In genomic region chr2:28594029-28594368, GRCh38 we compare ENCODE assay signal across 10 cellular contexts.
DNase-seq lines count a peak whose midpoint lies in the region; ATAC-seq, FAIRE-seq and TF ChIP-seq lines count a peak whose summit lies in the region.
"Had no signal": no experiment of that assay in that cellular context is flagged by ENCODE, and none has a peak within 500 bp of the region (broad histone marks: within the 10 kb centered on the region; RNA-seq: fewer than 3 reads in every experiment).

No MANE protein-coding gene starts in this region.

- H3K79me2 ChIP-seq in osteoblast (ENCODE audit: insufficient read depth, low read length), result no peaks in the 10 kb centered on the region

- no peaks in the 10 kb centered on the region for H3K9me3 Mint-ChIP-seq in CD8-positive, alpha-beta T cell
- H3K9me3 Mint-ChIP-seq in progenitor cell of endocrine pancreas (ENCODE audit: low read depth), result no peaks in the 10 kb centered on the region

- no peaks in the 10 kb centered on the region for H3K36me3 ChIP-seq in CD8-positive, alpha-beta T cell (ENCODE audit: insufficient read depth, low read length)
- no peaks in the 10 kb centered on the region for H3K36me3 ChIP-seq in breast epithelium
- H3K36me3 ChIP-seq in osteoblast (ENCODE audit: insufficient read depth, low read length), result no peaks in the 10 kb centered on the region
- H3K36me3 ChIP-seq: MG63 had no signal

- peaks cover 7% of the 10 kb centered on the region for H3K27me3 Mint-ChIP-seq in CD8-positive, alpha-beta T cell (ENCODE audit: low read depth)
- peaks cover 3% of the 10 kb centered on the region for H3K27me3 Mint-ChIP-seq in progenitor cell of endocrine pancreas

- POLR2A ChIA-PET in CD8-positive, alpha-beta T cell (lab: Charles Lee), result interaction anchor here (0.7 to 2.4 kb wide), 6 partner anchors 27 to 391 kb away, joined by 3 to 22 read pairs (median 4); partner anchors contain the start of gene PPP1CB

- FAIRE-seq in GM12892 (lab: Jason Lieb, UNC), result no peak

- H3K4me1 ChIP-seq in CD8-positive, alpha-beta T cell (ENCODE audit: insufficient read depth, low read length), result peaks cover 14% of the 10 kb centered on the region
- peaks cover 0 to 6% of the 10 kb centered on the region in 2 donors for H3K4me1 ChIP-seq in breast epithelium
- peaks cover 12% of the 10 kb centered on the region for H3K4me1 ChIP-seq in osteoblast (ENCODE audit: insufficient read depth, low read length)

- no peaks in the 10 kb centered on the region for H3K9me3 ChIP-seq in CD8-positive, alpha-beta T cell (ENCODE audit: low read length)
- H3K9me3 ChIP-seq in breast epithelium (no peaks in the 10 kb centered on the region), osteoblast (ENCODE audit: low read depth, low read length) (no peaks in the 10 kb centered on the region)
- H3K9me3 ChIP-seq: MG63 had no signal

- no peak overlapping the region for H3K27ac ChIP-seq in CD8-positive, alpha-beta T cell (ENCODE audit: low read depth, low read length)
- H3K27ac ChIP-seq in breast epithelium (peak overlapping the region; percentile 85 to 89), osteoblast (ENCODE audit: low read depth, low read length) (no peak overlapping the region)
- H3K27ac ChIP-seq: SK-N-MC had no signal

- peaks cover 17% of the 10 kb centered on the region for H3K4me1 Mint-ChIP-seq in CD8-positive, alpha-beta T cell (ENCODE audit: low read depth)
- peaks cover 6% of the 10 kb centered on the region for H3K4me1 Mint-ChIP-seq in progenitor cell of endocrine pancreas (ENCODE audit: low read depth)

- peak overlapping the region; percentile 0 for H3K4me3 ChIP-seq in CD8-positive, alpha-beta T cell (ENCODE audit: low read depth, low read length)
- H3K4me3 ChIP-seq in breast epithelium (peak overlapping the region in 1 of 3 donors; percentile 13), osteoblast (ENCODE audit: insufficient read depth, low read length) (no peak overlapping the region)
- H3K4me3 ChIP-seq: MG63, SK-N-MC had no signal

- CTCF ChIA-PET in CD8-positive, alpha-beta T cell (lab: Charles Lee), result interaction anchor here (0.6 to 7.6 kb wide), 48 partner anchors 10 to 308 kb away, joined by 3 to 168 read pairs (median 7); partner anchors contain the start of gene PPP1CB

- H2AFZ ChIP-seq in osteoblast (ENCODE audit: low read length), result peak overlapping the region; percentile 84

- no peaks in the 10 kb centered on the region for H4K20me1 ChIP-seq in osteoblast (ENCODE audit: insufficient read depth, low read length)

- peak overlapping the region; percentile 56 for H3K4me2 ChIP-seq in osteoblast (ENCODE audit: insufficient read depth, low read length)

- no peak for ATAC-seq in CD8-positive, alpha-beta T cell
- peak; percentile 25 for ATAC-seq in HG02642 (IDR thresholded peaks at IDR 0.05; ENCODE audit: poor library complexity, unreplicated experiment)

- H3K4me3 Mint-ChIP-seq in CD8-positive, alpha-beta T cell, result peak overlapping the region; percentile 46
- no peak overlapping the region for H3K4me3 Mint-ChIP-seq in progenitor cell of endocrine pancreas (ENCODE audit: low read depth)

- TF ChIP-seq POLR2A in breast epithelium (IDR thresholded peaks at IDR 0.05) (no peak), GM12892 (IDR thresholded peaks at IDR 0.05; ENCODE audit: low read depth, low read length) (no peak)

- no peak for TF ChIP-seq CTCF in CD8-positive, alpha-beta T cell (IDR thresholded peaks at IDR 0.05)
- TF ChIP-seq CTCF in breast epithelium (IDR thresholded peaks at IDR 0.05) (no peak), osteoblast (IDR thresholded peaks at IDR 0.05; ENCODE audit: extremely low read depth, low read depth, low read length) (no peak), progenitor cell of endocrine pancreas (IDR thresholded peaks at IDR 0.05; ENCODE audit: unreplicated experiment) (no peak)

- H3K36me3 Mint-ChIP-seq in CD8-positive, alpha-beta T cell, result no peaks in the 10 kb centered on the region
- no peaks in the 10 kb centered on the region for H3K36me3 Mint-ChIP-seq in progenitor cell of endocrine pancreas (ENCODE audit: insufficient read depth)

- intact Hi-C loops in CD8-positive, alpha-beta T cell (cut with DNase I, micrococcal nuclease), result loop anchor here (1.0 to 5.0 kb wide), 5 partner anchors 27 to 276 kb away; partner anchors contain the start of gene TRMT61B (in 1 of the 2)
- intact Hi-C loops in breast epithelium (cut with DNase I; ENCODE audit: low total_unique reads), result no loop called here

- H3K27ac Mint-ChIP-seq in CD8-positive, alpha-beta T cell, result peak overlapping the region; percentile 81
- no peak overlapping the region for H3K27ac Mint-ChIP-seq in progenitor cell of endocrine pancreas

- H3K27me3 ChIP-seq in CD8-positive, alpha-beta T cell (ENCODE audit: insufficient read depth, low read length), result no peaks in the 10 kb centered on the region
- no peaks in the 10 kb centered on the region for H3K27me3 ChIP-seq in breast epithelium
- H3K27me3 ChIP-seq in osteoblast (ENCODE audit: insufficient read depth, low read length), result no peaks in the 10 kb centered on the region
- H3K27me3 ChIP-seq: MG63 had no signal

- no peak for DNase-seq in CD8-positive, alpha-beta T cell
- DNase-seq in breast epithelium (ENCODE audit: low spot score in 2 of 2) (no peak), osteoblast (ENCODE audit: insufficient read length, low spot score, missing footprints) (no peak), GM12892 (ENCODE audit: insufficient read length) (no peak), progenitor cell of endocrine pancreas (ENCODE audit: low spot score, unreplicated experiment) (no peak), cerebellar nuclear complex (lab: John Stamatoyannopoulos, UW) (no peak), DMS114 treated with DMSO at 0.1 percent for 48 hours (lab: John Stamatoyannopoulos, UW; ENCODE audit: unreplicated experiment) (no peak)

Comparison
In these comparisons a context has a peak if more than half of its experiments do, and no peak if none do; other contexts are left out.
1. H3K27ac ChIP-seq: peak in breast epithelium (2 of 2); none in CD8-positive, alpha-beta T cell (single experiment) and osteoblast (single experiment).